Comparison of ENCODE assay signal across 8 cellular contexts in the genomic region with DNA sequence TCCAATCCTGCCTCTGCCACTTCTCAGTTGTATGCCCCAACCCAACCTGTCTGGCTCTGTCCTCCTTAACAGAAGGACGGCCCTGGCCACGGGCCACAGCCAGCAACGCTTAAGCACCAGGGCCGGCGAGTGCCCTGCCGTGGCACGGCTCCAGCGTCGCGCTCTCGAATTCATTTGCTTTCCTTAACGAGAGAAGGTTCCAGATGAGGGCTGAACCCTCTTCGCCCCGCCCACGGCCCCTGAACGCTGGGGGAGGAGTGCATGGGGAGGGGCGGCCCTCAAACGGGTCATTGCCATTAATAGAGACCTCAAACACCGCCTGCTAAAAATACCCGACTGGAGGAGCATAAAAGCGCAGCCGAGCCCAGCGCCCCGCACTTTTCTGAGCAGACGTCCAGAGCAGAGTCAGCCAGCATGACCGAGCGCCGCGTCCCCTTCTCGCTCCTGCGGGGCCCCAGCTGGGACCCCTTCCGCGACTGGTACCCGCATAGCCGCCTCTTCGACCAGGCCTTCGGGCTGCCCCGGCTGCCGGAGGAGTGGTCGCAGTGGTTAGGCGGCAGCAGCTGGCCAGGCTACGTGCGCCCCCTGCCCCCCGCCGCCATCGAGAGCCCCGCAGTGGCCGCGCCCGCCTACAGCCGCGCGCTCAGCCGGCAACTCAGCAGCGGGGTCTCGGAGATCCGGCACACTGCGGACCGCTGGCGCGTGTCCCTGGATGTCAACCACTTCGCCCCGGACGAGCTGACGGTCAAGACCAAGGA. TPM values are rescaled to one million over a fixed set of nuclear protein-coding genes. Genes with fewer than 3 reads are reported as not detected.
DNase-seq lines count a peak whose midpoint lies in the region; ATAC-seq, FAIRE-seq and TF ChIP-seq lines count a peak whose summit lies in the region.

Gene HSPB1 (plus strand): TSS at position 375 of the 758 bp plus-strand sequence. CDS start 40 bp downstream, at position 415.

- no peaks in the 10 kb centered on the region for H3K9me3 ChIP-seq in kidney (ENCODE audit: control insufficient read depth in 1 of 2, low read length in 2 of 2)

- DNase-seq in GM13977 (ENCODE audit: low spot score) (peak; percentile 94), NCI-H226 (peak; percentile 75), choroid plexus epithelial cell (ENCODE audit: low read depth) (peak; percentile 91), kidney (peak; percentile 98)
- DNase-seq in activated CD4-positive, CD25-positive, alpha-beta regulatory T cell treated with anti-CD3 and anti-CD28 coated beads, Interleukin-2, amount 50 U/mL, for 72 hours, result peak; percentile 67
- peak; percentile 60 for DNase-seq in stimulated activated CD4-positive, alpha-beta T cell treated with anti-CD3 and anti-CD28 coated beads, Interleukin-12 subunit alpha, Interleukin-12 subunit beta, amount 100 ng/mL, for 4 hours

- peak; percentile 60 for FAIRE-seq in kidney (lab: Jason Lieb, UNC)

- H3K4me3 ChIP-seq in choroid plexus epithelial cell (ENCODE audit: low read depth, low read length) (peak within 1 kb of the TSS; percentile 74), kidney (ENCODE audit: low read length in 2 of 2) (peak within 1 kb of the TSS; percentile 74 to 85)

- ATAC-seq in HG03066 (IDR thresholded peaks at IDR 0.05; ENCODE audit: low read depth, unreplicated experiment) (peak; percentile 63), HG02938 (IDR thresholded peaks at IDR 0.05; ENCODE audit: unreplicated experiment) (no peak)

- TF ChIP-seq CTCF in GM13977 (IDR thresholded peaks at IDR 0.05; ENCODE audit: extremely low read depth, insufficient read depth, missing control alignments) (no peak), choroid plexus epithelial cell (conservative IDR thresholded peaks at IDR 0.05; ENCODE audit: low read depth, low read length) (no peak), kidney (IDR thresholded peaks at IDR 0.05; ENCODE audit: borderline replicate concordance, extremely low read depth, insufficient read depth) (no peak)

- in situ Hi-C loops in GM13977 (cut with MboI; ENCODE audit: low pct_unique_long_range_greater_than_20kb, low sequenced_read_pairs, unreplicated experiment), result no loop called here

- peaks cover 13% of the 10 kb centered on the region in 2 donors for H3K4me1 ChIP-seq in kidney (ENCODE audit: control insufficient read depth in 1 of 2, insufficient read depth in 1 of 2, low read depth in 1 of 2, low read length in 2 of 2)

- H3K27ac ChIP-seq in kidney (ENCODE audit: low read depth in 2 of 2, low read length in 2 of 2), result peak within 1 kb of the TSS; percentile 100

- peaks cover 3 to 6% of the 10 kb centered on the region in 2 donors for H3K36me3 ChIP-seq in kidney (ENCODE audit: control insufficient read depth in 1 of 2, insufficient read depth in 2 of 2, low read length in 2 of 2)

- intact Hi-C loops in kidney (cut with DNase I), result no loop called here

- peak within 1 kb of the TSS; percentile 95 to 100 for H3K9ac ChIP-seq in kidney (ENCODE audit: low read length in 2 of 2)

RNA-seq across cellular contexts. Expression of gene HSPB1, which starts in this region (rescaled TPM):
- total RNA-seq in kidney, result 1,012 TPM
- polyA plus RNA-seq in kidney (ENCODE audit: insufficient read depth, low read depth, low replicate concordance), result 1,561 TPM
